ENCODE assay signal across 8 cellular contexts in the genomic region with DNA sequence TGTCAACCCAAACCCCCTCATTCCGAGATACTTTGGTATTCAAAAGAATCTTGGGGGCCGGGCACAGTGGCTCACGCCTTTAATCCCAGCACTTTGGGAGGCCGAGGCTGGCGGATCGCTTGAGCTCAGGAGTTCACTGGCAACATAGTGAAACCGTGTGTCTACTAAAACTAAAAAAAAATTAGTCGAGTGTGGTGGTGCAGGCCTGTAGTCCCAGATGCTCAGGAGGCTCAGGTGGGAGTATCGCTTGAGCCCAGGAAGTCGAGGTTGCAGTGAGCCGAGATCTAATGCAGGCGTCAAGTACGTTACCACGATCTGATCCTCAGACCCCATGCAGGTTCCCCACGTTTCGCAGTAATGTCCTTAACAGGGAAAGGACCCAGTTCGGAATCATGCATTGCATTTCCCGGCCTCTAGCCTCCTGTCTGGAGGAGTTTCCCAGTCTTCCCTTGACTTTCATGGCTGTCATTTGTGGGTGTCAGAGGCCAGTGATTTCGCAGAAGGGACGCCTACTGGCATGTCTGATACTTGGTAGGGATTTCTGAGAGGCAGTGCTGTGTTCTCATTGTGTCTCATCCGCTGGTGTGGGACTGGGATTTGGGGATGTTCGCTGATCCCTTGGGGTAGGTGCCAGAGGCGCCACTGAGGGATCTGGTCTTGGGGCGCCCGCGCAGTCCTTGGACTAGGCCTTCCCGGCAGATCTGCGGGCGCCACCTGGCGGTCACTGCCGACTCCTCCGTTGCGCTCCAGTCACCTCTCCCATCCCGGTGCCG. TPM values are rescaled to one million over a fixed set of nuclear protein-coding genes. Genes with fewer than 3 reads are reported as not detected.
DNase-seq lines count a peak whose midpoint lies in the region; ATAC-seq and TF ChIP-seq lines count a peak whose summit lies in the region.

No MANE protein-coding gene starts in this region.

- H3K36me3 ChIP-seq in BLaER1: peaks cover 45% of the 10 kb centered on the region
- H3K36me3 ChIP-seq in liver (ENCODE audit: control insufficient read depth in 4 of 4, insufficient read depth in 3 of 4, low read depth in 1 of 4, low read length in 3 of 4): peaks cover 5 to 19% (median 15%) of the 10 kb centered on the region in 4 donors

- H3K4me2 ChIP-seq in BLaER1: peak overlapping the region; percentile 98

- CTCF ChIA-PET in activated CD4-positive, alpha-beta T cell treated with anti-CD3 and anti-CD28 coated beads, Interleukin-2, amount 10 ng/mL, durations not matched to agents 7 days and 5 days (lab: Charles Lee): interaction anchor here (0.6 to 2.6 kb wide), 5 partner anchors 10 to 205 kb away, joined by 3 to 17 read pairs (median 3); no protein-coding TSS in a partner anchor

- peaks cover 28% of the 10 kb centered on the region for H3K4me1 ChIP-seq in BLaER1
- peaks cover 4 to 24% (median 13%) of the 10 kb centered on the region in 4 donors for H3K4me1 ChIP-seq in liver (ENCODE audit: control insufficient read depth in 4 of 4, insufficient read depth in 4 of 4, low read length in 3 of 4)

- TF ChIP-seq CTCF in liver (IDR thresholded peaks at IDR 0.05; ENCODE audit: low read depth, low read length, missing input control): peak; percentile 81

- peaks cover 31% of the 10 kb centered on the region for H3K4me1 Mint-ChIP-seq in activated CD4-positive, alpha-beta T cell treated with anti-CD3 and anti-CD28 coated beads, Interleukin-2, amount 10 ng/mL, durations not matched to agents 7 days and 5 days
- H3K4me1 Mint-ChIP-seq in dendritic cell treated with granulocyte-macrophage colony-stimulating factor and Interleukin-4, amounts not matched to agents 40 ng/mL and 50 ng/mL, for 4 days (ENCODE audit: low read depth): peaks cover 25% of the 10 kb centered on the region

- H3K36me3 Mint-ChIP-seq in activated CD4-positive, alpha-beta T cell treated with anti-CD3 and anti-CD28 coated beads, Interleukin-2, amount 10 ng/mL, durations not matched to agents 7 days and 5 days (ENCODE audit: low read depth): peaks cover 11% of the 10 kb centered on the region
- peaks cover 38% of the 10 kb centered on the region for H3K36me3 Mint-ChIP-seq in dendritic cell treated with granulocyte-macrophage colony-stimulating factor and Interleukin-4, amounts not matched to agents 40 ng/mL and 50 ng/mL, for 4 days (ENCODE audit: low read depth)

- H3K4me3 ChIP-seq in BLaER1 (peak overlapping the region; percentile 71), liver (ENCODE audit: low read depth in 1 of 3, low read length in 3 of 3) (peak overlapping the region; percentile 58 to 74 (median 72))

- H3K27ac ChIP-seq in BLaER1: peak overlapping the region; percentile 77
- peak overlapping the region; percentile 77 to 85 for H3K27ac ChIP-seq in liver (ENCODE audit: low read depth in 1 of 2, low read length in 2 of 2)

- no peaks in the 10 kb centered on the region for H3K27me3 ChIP-seq in BLaER1
- H3K27me3 ChIP-seq in liver (ENCODE audit: control insufficient read depth in 4 of 4, insufficient read depth in 4 of 4, low read length in 3 of 4): no peaks in the 10 kb centered on the region

- no peaks in the 10 kb centered on the region for H3K27me3 Mint-ChIP-seq in activated CD4-positive, alpha-beta T cell treated with anti-CD3 and anti-CD28 coated beads, Interleukin-2, amount 10 ng/mL, durations not matched to agents 7 days and 5 days
- no peaks in the 10 kb centered on the region for H3K27me3 Mint-ChIP-seq in dendritic cell treated with granulocyte-macrophage colony-stimulating factor and Interleukin-4, amounts not matched to agents 40 ng/mL and 50 ng/mL, for 4 days

- H3K9ac ChIP-seq in BLaER1 (peak overlapping the region; percentile 77), liver (ENCODE audit: low read depth in 1 of 2, low read length in 2 of 2) (peak overlapping the region; percentile 68 to 86)

- peak; percentile 17 to 90 for DNase-seq in NCI-H526 (lab: John Stamatoyannopoulos, UW)
- peak; percentile 89 for DNase-seq in activated CD4-positive, alpha-beta T cell treated with anti-CD3 and anti-CD28 coated beads, Interleukin-2, amount 10 ng/mL, durations not matched to agents 7 days and 5 days
- peak; percentile 94 to 95 for DNase-seq in stimulated activated CD4-positive, alpha-beta T cell treated with anti-CD3 and anti-CD28 coated beads, Interleukin-2, amount 100 ng/mL, for 48 hours

- no peaks in the 10 kb centered on the region for H3K9me3 Mint-ChIP-seq in activated CD4-positive, alpha-beta T cell treated with anti-CD3 and anti-CD28 coated beads, Interleukin-2, amount 10 ng/mL, durations not matched to agents 7 days and 5 days
- no peaks in the 10 kb centered on the region for H3K9me3 Mint-ChIP-seq in dendritic cell treated with granulocyte-macrophage colony-stimulating factor and Interleukin-4, amounts not matched to agents 40 ng/mL and 50 ng/mL, for 4 days

- H3K27ac Mint-ChIP-seq in activated CD4-positive, alpha-beta T cell treated with anti-CD3 and anti-CD28 coated beads, Interleukin-2, amount 10 ng/mL, durations not matched to agents 7 days and 5 days: peak overlapping the region; percentile 87
- peak overlapping the region; percentile 69 for H3K27ac Mint-ChIP-seq in dendritic cell treated with granulocyte-macrophage colony-stimulating factor and Interleukin-4, amounts not matched to agents 40 ng/mL and 50 ng/mL, for 4 days

- H4K20me1 ChIP-seq in BLaER1: peaks cover 35% of the 10 kb centered on the region

- peak; percentile 84 to 93 for TF ChIP-seq RAD21 in liver (IDR thresholded peaks at IDR 0.05)

- ATAC-seq in GM19324 (IDR thresholded peaks at IDR 0.05; ENCODE audit: low FRiP score, unreplicated experiment) (peak; percentile 73), HG03442 (IDR thresholded peaks at IDR 0.05; ENCODE audit: unreplicated experiment) (peak; percentile 72)

- peak overlapping the region; percentile 77 for H3K4me3 Mint-ChIP-seq in activated CD4-positive, alpha-beta T cell treated with anti-CD3 and anti-CD28 coated beads, Interleukin-2, amount 10 ng/mL, durations not matched to agents 7 days and 5 days
- H3K4me3 Mint-ChIP-seq in dendritic cell treated with granulocyte-macrophage colony-stimulating factor and Interleukin-4, amounts not matched to agents 40 ng/mL and 50 ng/mL, for 4 days: peak overlapping the region; percentile 70

- 18% methylated on average over 35 of the region's 35 CpGs for WGBS in liver

- POLR2A ChIA-PET in activated CD4-positive, alpha-beta T cell treated with anti-CD3 and anti-CD28 coated beads, Interleukin-2, amount 10 ng/mL, durations not matched to agents 7 days and 5 days (lab: Charles Lee): interaction anchor here (0.8 to 1.0 kb wide), 2 partner anchors 39 to 205 kb away, joined by 3 to 5 read pairs; partner anchors contain the start of gene PSMG1

- intact Hi-C loops in dendritic cell treated with granulocyte-macrophage colony-stimulating factor and Interleukin-4, amounts not matched to agents 40 ng/mL and 50 ng/mL, for 4 days (cut with micrococcal nuclease): loop anchor here (1.0 to 2.0 kb wide), 3 partner anchors 8 to 75 kb away; partner anchors contain the start of gene BRWD1

- H3K9me3 ChIP-seq in BLaER1 (no peaks in the 10 kb centered on the region), liver (ENCODE audit: control insufficient read depth in 4 of 4, low read length in 3 of 4) (no peaks in the 10 kb centered on the region)

TF ChIP-seq in liver, 16 proteins besides CTCF, POLR2A, EP300 and RAD21 (continues in another document):
- no peak for TF ChIP-seq TAF1 (conservative IDR thresholded peaks at IDR 0.05)
- no peak for TF ChIP-seq HNF4G (IDR thresholded peaks at IDR 0.05)
- TF ChIP-seq RXRA (IDR thresholded peaks at IDR 0.05): no peak
- TF ChIP-seq, protein P1, sequence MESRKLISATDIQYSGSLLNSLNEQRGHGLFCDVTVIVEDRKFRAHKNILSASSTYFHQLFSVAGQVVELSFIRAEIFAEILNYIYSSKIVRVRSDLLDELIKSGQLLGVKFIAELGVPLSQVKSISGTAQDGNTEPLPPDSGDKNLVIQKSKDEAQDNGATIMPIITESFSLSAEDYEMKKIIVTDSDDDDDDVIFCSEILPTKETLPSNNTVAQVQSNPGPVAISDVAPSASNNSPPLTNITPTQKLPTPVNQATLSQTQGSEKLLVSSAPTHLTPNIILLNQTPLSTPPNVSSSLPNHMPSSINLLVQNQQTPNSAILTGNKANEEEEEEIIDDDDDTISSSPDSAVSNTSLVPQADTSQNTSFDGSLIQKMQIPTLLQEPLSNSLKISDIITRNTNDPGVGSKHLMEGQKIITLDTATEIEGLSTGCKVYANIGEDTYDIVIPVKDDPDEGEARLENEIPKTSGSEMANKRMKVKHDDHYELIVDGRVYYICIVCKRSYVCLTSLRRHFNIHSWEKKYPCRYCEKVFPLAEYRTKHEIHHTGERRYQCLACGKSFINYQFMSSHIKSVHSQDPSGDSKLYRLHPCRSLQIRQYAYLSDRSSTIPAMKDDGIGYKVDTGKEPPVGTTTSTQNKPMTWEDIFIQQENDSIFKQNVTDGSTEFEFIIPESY (IDR thresholded peaks at IDR 0.05): no peak
- TF ChIP-seq SP1 (IDR thresholded peaks at IDR 0.05): no peak
- TF ChIP-seq FOXA1 (IDR thresholded peaks at IDR 0.05): no peak
- no peak for TF ChIP-seq GABPA (IDR thresholded peaks at IDR 0.05 in 1 of 2, conservative IDR thresholded peaks at IDR 0.05 in 1 of 2)
- no peak for TF ChIP-seq MAX (IDR thresholded peaks at IDR 0.05)
- no peak for TF ChIP-seq FOXA2 (IDR thresholded peaks at IDR 0.05)
- no peak for TF ChIP-seq HNF4A (conservative IDR thresholded peaks at IDR 0.05)

RNA-seq across cellular contexts. Expression of gene HMGN1, which starts 39.3 kb away (rescaled TPM):
- total RNA-seq in activated CD4-positive, alpha-beta T cell treated with anti-CD3 and anti-CD28 coated beads, Interleukin-2, amount 10 ng/mL, durations not matched to agents 7 days and 5 days: 100 to 1,000 TPM; 389 to 395 TPM
- total RNA-seq in liver: 10 to 100 TPM; 34.6 to 92.3 TPM
- 10 to 100 TPM; 41.2 to 68.8 TPM for polyA plus RNA-seq in liver

RNA-seq across cellular contexts. Expression of gene LCA5L, which starts 57.4 kb away (rescaled TPM):
- total RNA-seq in activated CD4-positive, alpha-beta T cell treated with anti-CD3 and anti-CD28 coated beads, Interleukin-2, amount 10 ng/mL, durations not matched to agents 7 days and 5 days: under 1 TPM in 1 of 2 experiments, not detected in 1; 0.19 TPM
- total RNA-seq in liver: 1 to 10 TPM in 1 of 2 donors, under 1 TPM in 1; 0.19 to 1.6 TPM
- polyA plus RNA-seq in liver: 1 to 10 TPM in 1 of 2 donors, under 1 TPM in 1; 0.82 to 1.2 TPM

Comparison
In these comparisons a context has a peak if more than half of its experiments do, and no peak if none do; other contexts are left out.
1. Peak in every context shown above with its lines: DNase-seq, ATAC-seq, H3K4me3 ChIP-seq and H3K27ac ChIP-seq.
2. RNA of gene HMGN1, which starts 39.3 kb away (total RNA-seq): 389 to 395 TPM in activated CD4-positive, alpha-beta T cell treated with anti-CD3 and anti-CD28 coated beads, Interleukin-2, amount 10 ng/mL, durations not matched to agents 7 days and 5 days; 34.6 to 92.3 TPM in liver; every median in the first group is over 4 times any median in the second.